Comparison of ENCODE assay signal across 8 cellular contexts in the genomic region with DNA sequence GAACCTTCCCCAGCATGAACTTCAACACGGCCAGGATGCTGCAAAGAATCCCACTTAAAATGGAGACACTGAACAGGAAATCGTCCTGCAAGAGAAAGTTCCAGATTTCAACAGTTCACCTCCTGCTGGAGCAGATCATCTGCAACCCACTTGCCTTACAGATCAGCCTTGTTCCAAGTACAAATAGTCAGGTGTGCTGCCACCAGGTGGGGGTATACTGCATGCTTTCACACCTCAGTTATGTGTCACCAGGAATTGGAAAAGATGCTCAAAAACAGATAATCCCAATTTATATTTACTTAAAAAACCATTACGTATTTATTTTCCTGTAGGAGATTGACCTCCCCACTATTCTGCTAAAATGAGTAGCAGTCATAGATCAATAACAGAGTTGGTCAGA.
DNase-seq lines count a peak whose midpoint lies in the region; ATAC-seq and TF ChIP-seq lines count a peak whose summit lies in the region.

No MANE protein-coding gene starts in this region.

- DNase-seq in KBM-7 (peak; percentile 17), RWPE1 (ENCODE audit: low spot score) (peak; percentile 27), epithelial cell of proximal tubule (ENCODE audit: low read depth) (no peak), upper lobe of right lung (no peak), hepatic stellate cell (ENCODE audit: low spot score) (no peak)

- no peak for TF ChIP-seq POLR2A in gastroesophageal sphincter (IDR thresholded peaks at IDR 0.05)

- in situ Hi-C loops in KBM-7 (cut with MboI; ENCODE audit: low pct_unique_long_range_greater_than_20kb, low sequenced_read_pairs): loop anchor here (25.0 kb wide), 1 partner anchor 421 kb away; no protein-coding TSS in a partner anchor

- H3K27ac ChIP-seq in RWPE1 (no peak overlapping the region), upper lobe of right lung (no peak overlapping the region), gastroesophageal sphincter (no peak overlapping the region)

- CTCF ChIA-PET in RWPE1 (lab: Yijun Ruan, JAX): no interaction called here

- 87 to 90% methylated on average over 1 of the region's 3 CpGs for WGBS in gastroesophageal sphincter (ENCODE audit: low coverage in 1 of 2), 2 donors

- H3K27me3 ChIP-seq in upper lobe of right lung (no peaks in the 10 kb centered on the region), gastroesophageal sphincter (no peaks in the 10 kb centered on the region)

- POLR2A ChIA-PET in RWPE1 (lab: Yijun Ruan, JAX; ENCODE audit: low non-redundant PET): no interaction called here

- no peaks in the 10 kb centered on the region for H3K4me1 ChIP-seq in upper lobe of right lung
- no peaks in the 10 kb centered on the region for H3K4me1 ChIP-seq in gastroesophageal sphincter

- ATAC-seq in upper lobe of right lung (no peak), GM18511 (IDR thresholded peaks at IDR 0.05; ENCODE audit: unreplicated experiment) (no peak), gastroesophageal sphincter (no peak)

- no peak overlapping the region for H3K4me3 ChIP-seq in epithelial cell of proximal tubule (ENCODE audit: low read depth, low read length)
- H3K4me3 ChIP-seq in upper lobe of right lung: no peak overlapping the region
- no peak overlapping the region for H3K4me3 ChIP-seq in gastroesophageal sphincter

- intact Hi-C loops in upper lobe of right lung (cut with DNase I): no loop called here

- TF ChIP-seq CTCF in GM12873 (IDR thresholded peaks at IDR 0.05; ENCODE audit: insufficient read depth, low read depth, low read length, missing control alignments): peak; percentile 52
- TF ChIP-seq CTCF in RWPE1 (conservative IDR thresholded peaks at IDR 0.05; ENCODE audit: low read depth): no peak
- peak; percentile 72 for TF ChIP-seq CTCF in epithelial cell of proximal tubule (conservative IDR thresholded peaks at IDR 0.05; ENCODE audit: low read depth, low read length)
- peak; percentile 18 for TF ChIP-seq CTCF in upper lobe of right lung (IDR thresholded peaks at IDR 0.05)
- TF ChIP-seq CTCF in gastroesophageal sphincter (IDR thresholded peaks at IDR 0.05): peak in 1 of 4 experiments; percentile 9

- no peak for TF ChIP-seq EP300 in gastroesophageal sphincter (IDR thresholded peaks at IDR 0.05)

- H3K9me3 ChIP-seq in upper lobe of right lung (no peaks in the 10 kb centered on the region), gastroesophageal sphincter (no peaks in the 10 kb centered on the region)

- H3K36me3 ChIP-seq in upper lobe of right lung: no peaks in the 10 kb centered on the region
- no peaks in the 10 kb centered on the region for H3K36me3 ChIP-seq in gastroesophageal sphincter

Comparison
In these comparisons a context has a peak if more than half of its experiments do, and no peak if none do; other contexts are left out.
1. DNase-seq: peak in KBM-7 (single experiment) and RWPE1 (single experiment); none in epithelial cell of proximal tubule (single experiment), upper lobe of right lung (single experiment) and hepatic stellate cell (single experiment).